ENCODE assay signal across 16 cellular contexts in the genomic region with DNA sequence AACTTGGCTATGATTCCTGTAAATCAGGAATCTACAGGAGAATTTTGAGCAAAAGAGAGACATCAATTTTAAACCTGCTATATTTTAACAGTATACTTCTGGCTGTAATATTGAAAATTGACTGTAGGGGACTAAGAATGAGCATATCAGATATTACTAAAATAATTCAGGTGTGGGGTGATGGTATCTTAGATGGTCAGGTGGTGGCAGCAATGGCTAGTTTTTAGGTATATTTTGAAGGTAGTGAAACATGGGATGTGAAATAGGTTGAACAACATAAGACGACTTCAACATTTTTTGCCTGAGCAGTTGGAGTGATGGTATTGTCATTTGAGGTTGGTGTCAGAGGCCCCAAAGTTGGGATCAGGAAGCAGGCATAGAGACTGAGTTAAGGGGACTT. TPM values are rescaled to one million over a fixed set of nuclear protein-coding genes. Genes with fewer than 3 reads are reported as not detected.
DNase-seq lines count a peak whose midpoint lies in the region; ATAC-seq and TF ChIP-seq lines count a peak whose summit lies in the region.
"Had no signal": no experiment of that assay in that cellular context is flagged by ENCODE, and none has a peak within 500 bp of the region (broad histone marks: within the 10 kb centered on the region; RNA-seq: fewer than 3 reads in every experiment).

No MANE protein-coding gene starts in this region.

- H3K36me3 Mint-ChIP-seq in activated T-helper 17 cell treated with anti-CD3 and anti-CD28 coated beads, Interleukin-2, amount 50 U/mL, for 72 hours (ENCODE audit: low read depth): no peaks in the 10 kb centered on the region
- H3K36me3 Mint-ChIP-seq in activated CD4-positive, alpha-beta memory T cell treated with anti-CD3 and anti-CD28 coated beads for 36 hours: no peaks in the 10 kb centered on the region
- H3K36me3 Mint-ChIP-seq: CD4-positive, CD25-positive, alpha-beta regulatory T cell had no signal

- CTCF ChIA-PET in activated CD4-positive, alpha-beta memory T cell treated with anti-CD3 and anti-CD28 coated beads for 36 hours (lab: Charles Lee): interaction anchor here (0.6 kb wide), 1 partner anchor 164 kb away, joined by 3 read pairs; no protein-coding TSS in a partner anchor

- H3K9me3 ChIP-seq in neural cell (ENCODE audit: low read length) (no peaks in the 10 kb centered on the region), upper lobe of right lung (no peaks in the 10 kb centered on the region)
- H3K9me3 ChIP-seq: Peyer's patch had no signal

- H3K4me3 Mint-ChIP-seq in activated T-helper 17 cell treated with anti-CD3 and anti-CD28 coated beads, Interleukin-2, amount 50 U/mL, for 72 hours: no peak overlapping the region
- no peak overlapping the region for H3K4me3 Mint-ChIP-seq in activated CD4-positive, alpha-beta memory T cell treated with anti-CD3 and anti-CD28 coated beads for 36 hours
- H3K4me3 Mint-ChIP-seq: activated CD8-positive, alpha-beta T cell treated with anti-CD3 and anti-CD28 coated beads, Interleukin-2, amount 10 ng/mL, durations not matched to agents 7 days and 5 days; CD4-positive, CD25-positive, alpha-beta regulatory T cell; neural crest cell had no signal

- TF ChIP-seq RAD21 in neural cell (conservative IDR thresholded peaks at IDR 0.05): peak; percentile 29

- no peak overlapping the region for H3K27ac Mint-ChIP-seq in activated T-helper 17 cell treated with anti-CD3 and anti-CD28 coated beads, Interleukin-2, amount 50 U/mL, for 72 hours
- H3K27ac Mint-ChIP-seq in activated CD4-positive, alpha-beta memory T cell treated with anti-CD3 and anti-CD28 coated beads for 36 hours: no peak overlapping the region
- H3K27ac Mint-ChIP-seq: activated CD8-positive, alpha-beta T cell treated with anti-CD3 and anti-CD28 coated beads, Interleukin-2, amount 10 ng/mL, durations not matched to agents 7 days and 5 days; CD4-positive, CD25-positive, alpha-beta regulatory T cell had no signal

- H3K27me3 ChIP-seq in neural cell (ENCODE audit: insufficient read depth, low read depth, low read length) (no peaks in the 10 kb centered on the region), upper lobe of right lung (no peaks in the 10 kb centered on the region)
- H3K27me3 ChIP-seq: Peyer's patch had no signal

- no peak overlapping the region for H3K9ac ChIP-seq in neural cell (ENCODE audit: low read length)

- in situ Hi-C loops in KBM-7 (cut with MboI; ENCODE audit: low pct_unique_long_range_greater_than_20kb, low sequenced_read_pairs): no loop called here

- no peaks in the 10 kb centered on the region for H4K20me1 ChIP-seq in neural cell (ENCODE audit: insufficient read depth)

- TF ChIP-seq EP300 in neural cell (conservative IDR thresholded peaks at IDR 0.05; ENCODE audit: poor library complexity, severe bottlenecking): no peak

- peak; percentile 4 for DNase-seq in KBM-7
- DNase-seq in SW480 (ENCODE audit: low spot score): peak; percentile 24
- DNase-seq in upper lobe of right lung: no peak
- DNase-seq in activated CD4-positive, alpha-beta memory T cell treated with anti-CD3 and anti-CD28 coated beads for 36 hours: no peak
- DNase-seq: activated CD8-positive, alpha-beta T cell treated with anti-CD3 and anti-CD28 coated beads, Interleukin-2, amount 10 ng/mL, durations not matched to agents 7 days and 5 days; amygdala; CD4-positive, CD25-positive, alpha-beta regulatory T cell; EL; foreskin melanocyte; NCI-H446 treated with DMSO at 0.1 percent for 48 hours; Peyer's patch had no signal

- H3K27me3 Mint-ChIP-seq in activated T-helper 17 cell treated with anti-CD3 and anti-CD28 coated beads, Interleukin-2, amount 50 U/mL, for 72 hours: no peaks in the 10 kb centered on the region
- H3K27me3 Mint-ChIP-seq in activated CD4-positive, alpha-beta memory T cell treated with anti-CD3 and anti-CD28 coated beads for 36 hours: no peaks in the 10 kb centered on the region
- H3K27me3 Mint-ChIP-seq: CD4-positive, CD25-positive, alpha-beta regulatory T cell had no signal

- H3K4me2 ChIP-seq in neural cell (ENCODE audit: low read length): no peak overlapping the region

- peaks cover 7% of the 10 kb centered on the region for H3K9me3 Mint-ChIP-seq in activated T-helper 17 cell treated with anti-CD3 and anti-CD28 coated beads, Interleukin-2, amount 50 U/mL, for 72 hours
- H3K9me3 Mint-ChIP-seq in activated CD4-positive, alpha-beta memory T cell treated with anti-CD3 and anti-CD28 coated beads for 36 hours: peaks cover 9% of the 10 kb centered on the region
- H3K9me3 Mint-ChIP-seq: neural crest cell had no signal

- H3F3A ChIP-seq in neural cell (ENCODE audit: insufficient read depth, low read length, poor library complexity, severe bottlenecking): no peaks in the 10 kb centered on the region

- H3K36me3 ChIP-seq in neural cell (ENCODE audit: insufficient read depth, low read length): no peaks in the 10 kb centered on the region
- no peaks in the 10 kb centered on the region for H3K36me3 ChIP-seq in upper lobe of right lung
- H3K36me3 ChIP-seq: Peyer's patch had no signal

- no peaks in the 10 kb centered on the region for H3K4me1 ChIP-seq in upper lobe of right lung

- no peaks in the 10 kb centered on the region for H3K4me1 Mint-ChIP-seq in activated T-helper 17 cell treated with anti-CD3 and anti-CD28 coated beads, Interleukin-2, amount 50 U/mL, for 72 hours
- H3K4me1 Mint-ChIP-seq in activated CD4-positive, alpha-beta memory T cell treated with anti-CD3 and anti-CD28 coated beads for 36 hours (ENCODE audit: low read depth): no peaks in the 10 kb centered on the region
- H3K4me1 Mint-ChIP-seq: CD4-positive, CD25-positive, alpha-beta regulatory T cell; neural crest cell had no signal

- TF ChIP-seq CTCF in neural cell (IDR thresholded peaks at IDR 0.05; ENCODE audit: poor library complexity, severe bottlenecking) (no peak), upper lobe of right lung (IDR thresholded peaks at IDR 0.05) (no peak)

- H3K9me2 ChIP-seq in neural cell (ENCODE audit: insufficient read depth, low read length): no peaks in the 10 kb centered on the region

- no peak overlapping the region for H2AFZ ChIP-seq in neural cell (ENCODE audit: low read depth, low read length)

- ATAC-seq in GM18868 (IDR thresholded peaks at IDR 0.05; ENCODE audit: unreplicated experiment) (peak; percentile 65), upper lobe of right lung (no peak)
- no peak for ATAC-seq in activated T-helper 17 cell treated with anti-CD3 and anti-CD28 coated beads, Interleukin-2, amount 50 U/mL, for 72 hours (replicated peaks)
- ATAC-seq: activated CD8-positive, alpha-beta T cell treated with anti-CD3 and anti-CD28 coated beads, Interleukin-2, amount 10 ng/mL, durations not matched to agents 7 days and 5 days; K562 had no signal

- intact Hi-C loops in upper lobe of right lung (cut with DNase I): no loop called here
- intact Hi-C loops in activated CD4-positive, alpha-beta memory T cell treated with anti-CD3 and anti-CD28 coated beads for 36 hours (cut with micrococcal nuclease): no loop called here

- POLR2A ChIA-PET in activated CD4-positive, alpha-beta memory T cell treated with anti-CD3 and anti-CD28 coated beads for 36 hours (lab: Charles Lee): no interaction called here

- H3K4me3 ChIP-seq in neural cell (ENCODE audit: low read length) (no peak overlapping the region), upper lobe of right lung (no peak overlapping the region)
- H3K4me3 ChIP-seq: K562, Peyer's patch had no signal

- H3K79me2 ChIP-seq in neural cell (replicated peaks; ENCODE audit: insufficient read depth, low read length): no peaks in the 10 kb centered on the region

- H3K27ac ChIP-seq in neural cell (ENCODE audit: low read length): no peak overlapping the region
- no peak overlapping the region for H3K27ac ChIP-seq in upper lobe of right lung

TF ChIP-seq in neural cell, 6 proteins besides CTCF, POLR2A, EP300 and RAD21:
- TF ChIP-seq, protein P1, sequence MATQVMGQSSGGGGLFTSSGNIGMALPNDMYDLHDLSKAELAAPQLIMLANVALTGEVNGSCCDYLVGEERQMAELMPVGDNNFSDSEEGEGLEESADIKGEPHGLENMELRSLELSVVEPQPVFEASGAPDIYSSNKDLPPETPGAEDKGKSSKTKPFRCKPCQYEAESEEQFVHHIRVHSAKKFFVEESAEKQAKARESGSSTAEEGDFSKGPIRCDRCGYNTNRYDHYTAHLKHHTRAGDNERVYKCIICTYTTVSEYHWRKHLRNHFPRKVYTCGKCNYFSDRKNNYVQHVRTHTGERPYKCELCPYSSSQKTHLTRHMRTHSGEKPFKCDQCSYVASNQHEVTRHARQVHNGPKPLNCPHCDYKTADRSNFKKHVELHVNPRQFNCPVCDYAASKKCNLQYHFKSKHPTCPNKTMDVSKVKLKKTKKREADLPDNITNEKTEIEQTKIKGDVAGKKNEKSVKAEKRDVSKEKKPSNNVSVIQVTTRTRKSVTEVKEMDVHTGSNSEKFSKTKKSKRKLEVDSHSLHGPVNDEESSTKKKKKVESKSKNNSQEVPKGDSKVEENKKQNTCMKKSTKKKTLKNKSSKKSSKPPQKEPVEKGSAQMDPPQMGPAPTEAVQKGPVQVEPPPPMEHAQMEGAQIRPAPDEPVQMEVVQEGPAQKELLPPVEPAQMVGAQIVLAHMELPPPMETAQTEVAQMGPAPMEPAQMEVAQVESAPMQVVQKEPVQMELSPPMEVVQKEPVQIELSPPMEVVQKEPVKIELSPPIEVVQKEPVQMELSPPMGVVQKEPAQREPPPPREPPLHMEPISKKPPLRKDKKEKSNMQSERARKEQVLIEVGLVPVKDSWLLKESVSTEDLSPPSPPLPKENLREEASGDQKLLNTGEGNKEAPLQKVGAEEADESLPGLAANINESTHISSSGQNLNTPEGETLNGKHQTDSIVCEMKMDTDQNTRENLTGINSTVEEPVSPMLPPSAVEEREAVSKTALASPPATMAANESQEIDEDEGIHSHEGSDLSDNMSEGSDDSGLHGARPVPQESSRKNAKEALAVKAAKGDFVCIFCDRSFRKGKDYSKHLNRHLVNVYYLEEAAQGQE (IDR thresholded peaks at IDR 0.05; ENCODE audit: borderline replicate concordance): no peak
- TF ChIP-seq POLR2AphosphoS5 (IDR thresholded peaks at IDR 0.05): no peak
- no peak for TF ChIP-seq SMC3 (conservative IDR thresholded peaks at IDR 0.05; ENCODE audit: poor library complexity)
- no peak for TF ChIP-seq MXI1 (conservative IDR thresholded peaks at IDR 0.05; ENCODE audit: poor library complexity, severe bottlenecking)
- TF ChIP-seq EZH2 (IDR thresholded peaks at IDR 0.05; ENCODE audit: borderline replicate concordance, insufficient read depth, low read length, poor library complexity, severe bottlenecking): no peak
- TF ChIP-seq TAF1 (IDR thresholded peaks at IDR 0.05; ENCODE audit: low read depth): no peak
TF ChIP-seq in neural cell: peak in this region for 0.

RNA-seq across cellular contexts. Expression of a gene that starts 32.1 kb away (rescaled TPM):
- not detected in 2 replicates for polyA plus RNA-seq in neural cell
- not detected in 2 replicates for polyA minus RNA-seq in neural cell
- 0.20 TPM for total RNA-seq in upper lobe of right lung
- not detected for total RNA-seq in activated T-helper 17 cell treated with anti-CD3 and anti-CD28 coated beads, Interleukin-2, amount 50 U/mL, for 72 hours
- not detected for total RNA-seq in activated CD4-positive, alpha-beta memory T cell treated with anti-CD3 and anti-CD28 coated beads for 36 hours
- total RNA-seq: activated CD8-positive, alpha-beta T cell treated with anti-CD3 and anti-CD28 coated beads, Interleukin-2, amount 10 ng/mL, durations not matched to agents 7 days and 5 days; CD4-positive, CD25-positive, alpha-beta regulatory T cell; K562; neural crest cell had no signal
- polyA plus RNA-seq: CD4-positive, CD25-positive, alpha-beta regulatory T cell; K562 had no signal

Comparison
In these comparisons a context has a peak if more than half of its experiments do, and no peak if none do; other contexts are left out.
1. DNase-seq: peak in KBM-7 (single experiment) and SW480 (single experiment); none in upper lobe of right lung (single experiment) and activated CD4-positive, alpha-beta memory T cell treated with anti-CD3 and anti-CD28 coated beads for 36 hours (single experiment).